In the genomic region with DNA sequence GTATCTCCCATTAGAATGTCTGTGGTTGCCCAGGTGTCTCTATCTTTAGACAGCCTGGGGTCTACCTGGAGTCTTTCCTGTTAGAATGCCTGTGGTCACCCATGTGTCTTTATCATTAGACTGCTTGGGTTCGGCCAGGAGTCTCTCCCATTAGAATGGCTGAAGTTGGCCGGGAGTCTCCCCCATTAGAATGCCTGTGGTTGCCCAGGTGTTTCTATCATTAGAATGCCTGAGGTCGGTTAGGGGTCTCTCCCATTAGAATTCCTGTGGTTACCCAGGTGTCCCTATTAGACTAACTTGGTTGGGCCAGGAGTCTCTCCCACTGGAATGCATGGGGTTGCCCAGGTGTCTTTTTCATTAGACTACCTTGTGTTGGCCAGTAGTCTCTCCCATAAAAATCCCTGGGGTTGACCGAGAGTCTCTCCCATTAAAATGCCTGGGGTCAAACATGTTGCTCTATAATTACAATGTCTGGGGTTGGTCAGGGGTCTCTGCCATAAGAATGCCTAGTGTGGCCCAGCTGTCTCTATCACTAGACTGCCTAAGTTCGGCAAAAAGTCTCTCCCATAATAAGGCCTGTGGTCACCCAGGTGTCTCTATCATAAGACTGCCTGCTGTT, we compare ENCODE assay signal across 21 cellular contexts.
"Had no signal": no experiment of that assay in that cellular context is flagged by ENCODE, and none has a peak within 500 bp of the region (broad histone marks: within the 10 kb centered on the region; RNA-seq: fewer than 3 reads in every experiment).

No MANE protein-coding gene starts in this region.

- DNase-seq: activated CD4-positive, alpha-beta T cell treated with anti-CD3 and anti-CD28 coated beads for 4 hours; activated CD8-positive, alpha-beta T cell treated with anti-CD3 and anti-CD28 coated beads for 36 hours; activated effector memory CD4-positive, alpha-beta T cell treated with Interleukin-2 at 50 U/mL for 16 hours; activated naive CD4-positive, alpha-beta T cell; activated T-cell treated with anti-CD3 and anti-CD28 coated beads, Interleukin-2, amount 50 U/mL, for 24 hours; aorta; Kasumi-1; NCI-H1048; NCI-H146; NCI-H187 treated with DMSO at 0.1 percent for 48 hours; NCI-H2081 treated with DMSO at 0.1 percent for 48 hours; NCI-H446; NCI-H524; Peyer's patch; Right ventricle myocardium superior; SJCRH30; SK-N-SH; T-helper 1 cell had no signal

- H3K27me3 ChIP-seq: Peyer's patch, SJCRH30 had no signal

- H3K4me3 ChIP-seq: K562, Peyer's patch, SJCRH30 had no signal

- ATAC-seq: activated CD4-positive, CD25-positive, alpha-beta regulatory T cell treated with anti-CD3 and anti-CD28 coated beads, Interleukin-2, amount 50 U/mL, for 24 hours; activated CD8-positive, alpha-beta T cell treated with anti-CD3 and anti-CD28 coated beads for 36 hours; K562 had no signal

- H3K4me1 ChIP-seq: Peyer's patch, SJCRH30 had no signal

- H3K36me3 ChIP-seq: Peyer's patch, SJCRH30 had no signal

- H3K9me3 ChIP-seq: SJCRH30, SK-N-SH had no signal

- H3K27ac ChIP-seq: Peyer's patch, RWPE1, SJCRH30 had no signal
